ENCODE assay signal across 1 cellular context in genomic region chr19:16572332-16573211, GRCh38.
TF ChIP-seq lines count a peak whose summit lies in the region.

TSS of gene SLC35E1 (minus strand) at chr19:16572415. CDS start at chr19:16572364, 51 bp downstream.

TF ChIP-seq in HepG2, 621 proteins besides CTCF, POLR2A, EP300 and RAD21 (continued from another document and continues in another):
- TF ChIP-seq ZNF770 (CRISPR knock-in tag; IDR thresholded peaks at IDR 0.05) (no peak), IRX3 (CRISPR knock-in tag; IDR thresholded peaks at IDR 0.05; ENCODE audit: borderline replicate concordance, low read depth) (no peak), SP4 (CRISPR knock-in tag; IDR thresholded peaks at IDR 0.05) (peak; percentile 86), ZNF678 (CRISPR knock-in tag; IDR thresholded peaks at IDR 0.05) (no peak), ZNF850 (CRISPR knock-in tag; conservative IDR thresholded peaks at IDR 0.05) (no peak), ZNF121 (CRISPR knock-in tag; IDR thresholded peaks at IDR 0.05) (no peak), RARG (CRISPR knock-in tag; IDR thresholded peaks at IDR 0.05; ENCODE audit: low read depth) (no peak), NFYC (CRISPR knock-in tag; IDR thresholded peaks at IDR 0.05) (peak; percentile 90), ZSCAN29 (CRISPR knock-in tag; conservative IDR thresholded peaks at IDR 0.05) (no peak), MTF1 (CRISPR knock-in tag; IDR thresholded peaks at IDR 0.05) (no peak), AHDC1 (CRISPR knock-in tag; IDR thresholded peaks at IDR 0.05; ENCODE audit: borderline replicate concordance) (0 out of 2 replicates have a peak, but pooled peaks have one; percentile 16), SATB2 (CRISPR knock-in tag; IDR thresholded peaks at IDR 0.05) (peak; percentile 87), BRCA1 (CRISPR knock-in tag; IDR thresholded peaks at IDR 0.05) (no peak), ZNF552 (CRISPR knock-in tag; IDR thresholded peaks at IDR 0.05; ENCODE audit: borderline replicate concordance) (no peak; the same call in 1 of the 2 replicates), ZBTB42 (CRISPR knock-in tag; IDR thresholded peaks at IDR 0.05) (0 out of 2 replicates have a peak, but pooled peaks have one; percentile 51), ZNF510 (CRISPR knock-in tag; IDR thresholded peaks at IDR 0.05; ENCODE audit: low read depth) (no peak), ZNF253 (CRISPR knock-in tag; IDR thresholded peaks at IDR 0.05; ENCODE audit: borderline replicate concordance) (no peak), ZNF431 (CRISPR knock-in tag; IDR thresholded peaks at IDR 0.05; ENCODE audit: borderline replicate concordance, low read depth) (no peak), ZNF776 (CRISPR knock-in tag; IDR thresholded peaks at IDR 0.05) (no peak), BHLHE40 (IDR thresholded peaks at IDR 0.05; ENCODE audit: low read length) (no peak), ZNF605 (CRISPR knock-in tag; IDR thresholded peaks at IDR 0.05) (0 out of 2 replicates have a peak, but pooled peaks have one; percentile 44), ZBTB40 (IDR thresholded peaks at IDR 0.05) (peak; percentile 75), ZBTB40 (CRISPR knock-in tag; IDR thresholded peaks at IDR 0.05) (no peak; the same call in 1 of the 2 replicates), ZNF34 (CRISPR knock-in tag; IDR thresholded peaks at IDR 0.05; ENCODE audit: borderline replicate concordance) (no peak), SRSF4 (IDR thresholded peaks at IDR 0.05; ENCODE audit: low read depth, low read length, poor library complexity, severe bottlenecking) (no peak), SRSF1 (optimal IDR thresholded peaks at IDR 0.05; ENCODE audit: low read depth, low read length) (no peak), ZNF530 (CRISPR knock-in tag; IDR thresholded peaks at IDR 0.05; ENCODE audit: low read depth) (no peak), CREBL2 (CRISPR knock-in tag; IDR thresholded peaks at IDR 0.05; ENCODE audit: borderline replicate concordance) (no peak), ZNF180 (CRISPR knock-in tag; IDR thresholded peaks at IDR 0.05; ENCODE audit: borderline replicate concordance, low read depth) (no peak), ZXDC (CRISPR knock-in tag; IDR thresholded peaks at IDR 0.05) (no peak), STAT5B (CRISPR knock-in tag; IDR thresholded peaks at IDR 0.05) (no peak), CENPBD1 (CRISPR knock-in tag; IDR thresholded peaks at IDR 0.05; ENCODE audit: borderline replicate concordance, low read depth) (no peak), ZNF230 (CRISPR knock-in tag; IDR thresholded peaks at IDR 0.05) (no peak), ZNF18 (CRISPR knock-in tag; IDR thresholded peaks at IDR 0.05; ENCODE audit: insufficient replicate concordance) (peak; percentile 36), RBAK (CRISPR knock-in tag; IDR thresholded peaks at IDR 0.05) (no peak), ZNF484 (CRISPR knock-in tag; IDR thresholded peaks at IDR 0.05; ENCODE audit: borderline replicate concordance, low read depth) (no peak), NR2F6 (IDR thresholded peaks at IDR 0.05) (no peak), NR2F6 (CRISPR knock-in tag; IDR thresholded peaks at IDR 0.05) (peak; percentile 33; the same call in 1 of the 2 replicates), PHB2 (IDR thresholded peaks at IDR 0.05; ENCODE audit: partially characterized antibody) (no peak)
